Comparison of ENCODE assay signal across 11 cellular contexts in genomic region chr16:69476920-69477418, GRCh38. TPM values are rescaled to one million over a fixed set of nuclear protein-coding genes. Genes with fewer than 3 reads are reported as not detected.
DNase-seq lines count a peak whose midpoint lies in the region; ATAC-seq and TF ChIP-seq lines count a peak whose summit lies in the region.
"Had no signal": no experiment of that assay in that cellular context is flagged by ENCODE, and none has a peak within 500 bp of the region (broad histone marks: within the 10 kb centered on the region; RNA-seq: fewer than 3 reads in every experiment).

No MANE protein-coding gene starts in this region.

- no peak overlapping the region for H3K27ac ChIP-seq in stomach

- POLR2A ChIA-PET in naive thymus-derived CD8-positive, alpha-beta T cell (lab: Charles Lee), result no interaction called here

- H3K36me3 Mint-ChIP-seq in naive thymus-derived CD8-positive, alpha-beta T cell, result peaks cover 0 to 2% (median 0%) of the 10 kb centered on the region in 3 donors

- H3K36me3 ChIP-seq in stomach, result no peaks in the 10 kb centered on the region

- H3K9me3 ChIP-seq in stomach, result no peaks in the 10 kb centered on the region

- DNase-seq in Right ventricle myocardium superior (no peak), left ventricle myocardium superior (no peak), SW480 (ENCODE audit: low spot score) (peak; percentile 81), foreskin melanocyte (peak; percentile 48), stomach (no peak), left colon (no peak), GM19238 (ENCODE audit: insufficient read length, low spot score) (no peak)
- no peak for DNase-seq in naive thymus-derived CD8-positive, alpha-beta T cell
- DNase-seq: activated CD8-positive, alpha-beta T cell treated with anti-CD3 and anti-CD28 coated beads for 36 hours; stimulated activated CD4-positive, alpha-beta T cell treated with anti-CD3 and anti-CD28 coated beads, Interleukin-2, amount 100 ng/mL, for 24 hours had no signal

- H3K4me3 Mint-ChIP-seq in naive thymus-derived CD8-positive, alpha-beta T cell, result no peak overlapping the region
- H3K4me3 Mint-ChIP-seq: activated CD8-positive, alpha-beta T cell treated with anti-CD3 and anti-CD28 coated beads for 36 hours had no signal

- no peak for TF ChIP-seq CTCF in stomach (IDR thresholded peaks at IDR 0.05)

- peaks cover 5 to 18% (median 7%) of the 10 kb centered on the region in 4 donors for H3K4me1 ChIP-seq in stomach

- peak overlapping the region in 1 of 10 donors; percentile 33 for H3K27ac Mint-ChIP-seq in naive thymus-derived CD8-positive, alpha-beta T cell
- H3K27ac Mint-ChIP-seq: activated CD8-positive, alpha-beta T cell treated with anti-CD3 and anti-CD28 coated beads for 36 hours had no signal

- H3K27me3 Mint-ChIP-seq in naive thymus-derived CD8-positive, alpha-beta T cell, result peaks cover 0 to 2% (median 0%) of the 10 kb centered on the region in 5 donors
- H3K27me3 Mint-ChIP-seq: activated CD8-positive, alpha-beta T cell treated with anti-CD3 and anti-CD28 coated beads for 36 hours had no signal

- H3K4me1 Mint-ChIP-seq in naive thymus-derived CD8-positive, alpha-beta T cell, result peaks cover 0 to 4% (median 2%) of the 10 kb centered on the region in 4 donors

- no peak for TF ChIP-seq EP300 in stomach (IDR thresholded peaks at IDR 0.05)

- no peaks in the 10 kb centered on the region for H3K9me3 Mint-ChIP-seq in naive thymus-derived CD8-positive, alpha-beta T cell
- H3K9me3 Mint-ChIP-seq: activated CD8-positive, alpha-beta T cell treated with anti-CD3 and anti-CD28 coated beads for 36 hours had no signal

- no peaks in the 10 kb centered on the region for H3K27me3 ChIP-seq in stomach

- H3K4me3 ChIP-seq in stomach, result no peak overlapping the region

- WGBS in stomach, 5 donors, result 24 to 30% (median 25%) methylated on average over 1 of the region's 1 CpG

- TF ChIP-seq POLR2A in stomach (IDR thresholded peaks at IDR 0.05), result no peak

- ATAC-seq in Right ventricle myocardium superior (ENCODE audit: poor library complexity), result peak; percentile 25
- ATAC-seq in left ventricle myocardium superior, result no peak
- no peak for ATAC-seq in naive thymus-derived CD8-positive, alpha-beta T cell
- ATAC-seq in left colon, result no peak
- ATAC-seq: left lobe of liver had no signal

- intact Hi-C loops in Right ventricle myocardium superior (cut with DNase I), result no loop called here
- intact Hi-C loops in left ventricle myocardium superior (cut with micrococcal nuclease), result no loop called here
- intact Hi-C loops in stomach (cut with DNase I; ENCODE audit: low total_unique reads), result no loop called here
- intact Hi-C loops in left colon (cut with DNase I, micrococcal nuclease), result no loop called here

RNA-seq across cellular contexts. Expression of gene CYB5B, which starts 52.5 kb away (rescaled TPM):
- total RNA-seq in Right ventricle myocardium superior (55.4 TPM), left ventricle myocardium superior (59.8 TPM), stomach (10 to 100 TPM in 4 of 5 donors, 1 to 10 TPM in 1; 9.3 to 76.3 (median 46.8) TPM), left colon (100 to 1,000 TPM; 153 to 186 TPM)
- polyA plus RNA-seq in stomach, result 10 to 100 TPM; 45.1 to 55.7 (median 52.9) TPM
- total RNA-seq in naive thymus-derived CD8-positive, alpha-beta T cell, result 10 to 100 TPM; 45.6 to 47.3 TPM
- 10 to 100 TPM; 83.3 to 96.4 (median 90.4) TPM for polyA plus RNA-seq in naive thymus-derived CD8-positive, alpha-beta T cell

Comparison
In these comparisons a context has a peak if more than half of its experiments do, and no peak if none do; other contexts are left out.
1. DNase-seq: peak in SW480 (single experiment) and foreskin melanocyte (single experiment); none in Right ventricle myocardium superior (single experiment), left ventricle myocardium superior (single experiment), stomach (single experiment), naive thymus-derived CD8-positive, alpha-beta T cell (0 of 10), left colon (0 of 2) and GM19238 (single experiment).